ENCODE assay signal across 20 cellular contexts in the genomic region with DNA sequence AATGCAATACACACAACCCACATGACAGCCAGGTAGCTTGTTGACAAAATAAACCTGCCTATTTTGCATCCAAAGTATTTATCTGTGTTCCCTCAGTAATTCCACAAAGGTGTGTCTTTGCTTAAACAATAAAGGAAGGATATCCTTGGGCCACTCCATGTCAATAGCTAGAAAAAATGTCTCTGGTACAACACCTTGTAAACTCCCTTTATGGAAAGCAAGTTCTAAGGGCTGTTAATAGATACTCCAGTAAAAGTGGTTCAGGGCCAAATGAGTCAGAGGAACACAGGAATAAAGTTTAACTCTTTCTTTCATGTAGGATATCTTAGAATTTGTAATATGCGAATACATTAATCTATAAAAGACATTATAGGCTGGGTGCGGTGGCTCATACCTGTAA.
DNase-seq lines count a peak whose midpoint lies in the region; ATAC-seq, FAIRE-seq and TF ChIP-seq lines count a peak whose summit lies in the region.
"Had no signal": no experiment of that assay in that cellular context is flagged by ENCODE, and none has a peak within 500 bp of the region (broad histone marks: within the 10 kb centered on the region; RNA-seq: fewer than 3 reads in every experiment).

No MANE protein-coding gene starts in this region.

- H3K9ac ChIP-seq in SK-N-SH: no peak overlapping the region
- H3K9ac ChIP-seq in astrocyte (ENCODE audit: low read length): no peak overlapping the region

- H3K36me3 ChIP-seq in SK-N-SH (replicated peaks in 1 of 2; ENCODE audit: control insufficient read depth in 1 of 2, insufficient read depth in 2 of 2, low read length in 1 of 2) (no peaks in the 10 kb centered on the region), astrocyte (ENCODE audit: insufficient read depth, low read length) (no peaks in the 10 kb centered on the region), left lung (no peaks in the 10 kb centered on the region), osteoblast (ENCODE audit: insufficient read depth, low read length) (no peaks in the 10 kb centered on the region)
- H3K36me3 ChIP-seq: BE2C had no signal

- H3K4me3 ChIP-seq in SK-N-SH (ENCODE audit: low read depth in 2 of 2, low read length in 1 of 2) (no peak overlapping the region), astrocyte (ENCODE audit: insufficient read depth, low read depth, low read length) (no peak overlapping the region), left lung (no peak overlapping the region), osteoblast (ENCODE audit: insufficient read depth, low read length) (no peak overlapping the region)
- H3K4me3 ChIP-seq: GM12878 had no signal

- no peaks in the 10 kb centered on the region for H3K9me3 ChIP-seq in SK-N-SH
- H3K9me3 ChIP-seq in astrocyte (ENCODE audit: insufficient read depth, low read depth, low read length): no peaks in the 10 kb centered on the region
- no peaks in the 10 kb centered on the region for H3K9me3 ChIP-seq in left lung
- H3K9me3 ChIP-seq in osteoblast (ENCODE audit: low read depth, low read length): no peaks in the 10 kb centered on the region
- H3K9me3 ChIP-seq: BE2C had no signal

- H3K27ac Mint-ChIP-seq in astrocyte (ENCODE audit: unreplicated experiment): no peak overlapping the region
- H3K27ac Mint-ChIP-seq: CD4-positive, alpha-beta memory T cell had no signal

- no peak for FAIRE-seq in astrocyte (lab: Jason Lieb, UNC)
- FAIRE-seq: GM12878, GM18507 had no signal

- no peak overlapping the region for H2AFZ ChIP-seq in SK-N-SH (ENCODE audit: low read depth)
- H2AFZ ChIP-seq in astrocyte (ENCODE audit: low read depth, low read length): no peak overlapping the region
- no peak overlapping the region for H2AFZ ChIP-seq in osteoblast (ENCODE audit: low read length)

- no peak for TF ChIP-seq RAD21 in SK-N-SH (IDR thresholded peaks at IDR 0.05; ENCODE audit: low read length)

- no peaks in the 10 kb centered on the region for H3K9me2 ChIP-seq in SK-N-SH

- H3K4me1 ChIP-seq in SK-N-SH (ENCODE audit: control insufficient read depth in 1 of 2, insufficient read depth in 2 of 2, low read depth in 1 of 2, low read length in 1 of 2): no peaks in the 10 kb centered on the region; a peak in 1 of 4 replicates
- peaks cover 12% of the 10 kb centered on the region for H3K4me1 ChIP-seq in astrocyte (ENCODE audit: insufficient read depth, low read length)
- H3K4me1 ChIP-seq in left lung: no peaks in the 10 kb centered on the region
- H3K4me1 ChIP-seq in osteoblast (ENCODE audit: insufficient read depth, low read length): peaks cover 8% of the 10 kb centered on the region
- H3K4me1 ChIP-seq: BE2C had no signal

- peaks cover 21% of the 10 kb centered on the region for H3K4me1 Mint-ChIP-seq in astrocyte (ENCODE audit: low read depth, unreplicated experiment)
- H3K4me1 Mint-ChIP-seq: CD4-positive, alpha-beta memory T cell had no signal

- TF ChIP-seq EP300 in SK-N-SH (IDR thresholded peaks at IDR 0.05; ENCODE audit: borderline replicate concordance in 1 of 2, low read depth in 1 of 2, low read length in 1 of 2): no peak

- H3K27ac ChIP-seq in SK-N-SH (ENCODE audit: low read depth in 2 of 2, low read length in 1 of 2) (no peak overlapping the region), astrocyte (ENCODE audit: low read depth, low read length) (no peak overlapping the region), left lung (no peak overlapping the region), osteoblast (ENCODE audit: low read depth, low read length) (no peak overlapping the region)
- H3K27ac ChIP-seq: 22Rv1 had no signal

- no peak overlapping the region for H3K4me3 Mint-ChIP-seq in astrocyte (ENCODE audit: unreplicated experiment)
- H3K4me3 Mint-ChIP-seq: CD4-positive, alpha-beta memory T cell had no signal

- no peaks in the 10 kb centered on the region for H3K27me3 Mint-ChIP-seq in astrocyte (ENCODE audit: low read depth, unreplicated experiment)
- H3K27me3 Mint-ChIP-seq: CD4-positive, alpha-beta memory T cell had no signal

- TF ChIP-seq CTCF in SK-N-SH (IDR thresholded peaks at IDR 0.05) (no peak), astrocyte (IDR thresholded peaks at IDR 0.05; ENCODE audit: insufficient read depth, low read depth, low read length) (no peak), left lung (IDR thresholded peaks at IDR 0.05) (no peak), osteoblast (IDR thresholded peaks at IDR 0.05; ENCODE audit: extremely low read depth, low read depth, low read length) (no peak)

- POLR2A ChIA-PET in SK-N-SH (lab: Yijun Ruan, JAX): no interaction called here

- no peaks in the 10 kb centered on the region for H3K36me3 Mint-ChIP-seq in astrocyte (ENCODE audit: low read depth, unreplicated experiment)
- H3K36me3 Mint-ChIP-seq: CD4-positive, alpha-beta memory T cell had no signal

- ATAC-seq in SK-N-SH treated with all-trans-retinoic acid at 6 μM for 48 hours (no peak), left lung (peak; percentile 92), HG02981 (IDR thresholded peaks at IDR 0.05; ENCODE audit: unreplicated experiment) (no peak), GM18505 (IDR thresholded peaks at IDR 0.05; ENCODE audit: unreplicated experiment) (no peak), HG02973 (IDR thresholded peaks at IDR 0.05; ENCODE audit: unreplicated experiment) (no peak)

- intact Hi-C loops in left lung (cut with DNase I): no loop called here

- CTCF ChIA-PET in SK-N-SH (lab: Yijun Ruan, JAX): no interaction called here

- peak overlapping the region; percentile 23; the same call in 1 of the 2 replicates for H3K4me2 ChIP-seq in SK-N-SH
- peak overlapping the region; percentile 22 for H3K4me2 ChIP-seq in astrocyte (ENCODE audit: low read length)
- no peak overlapping the region for H3K4me2 ChIP-seq in osteoblast (ENCODE audit: insufficient read depth, low read length)

- H3K9me3 Mint-ChIP-seq in astrocyte (ENCODE audit: unreplicated experiment): no peaks in the 10 kb centered on the region

- no peak for TF ChIP-seq POLR2A in GM18505 (IDR thresholded peaks at IDR 0.05; ENCODE audit: borderline replicate concordance, extremely low read depth, insufficient read depth, insufficient read length)

- H3K27me3 ChIP-seq in SK-N-SH (ENCODE audit: insufficient read depth) (no peaks in the 10 kb centered on the region), astrocyte (ENCODE audit: insufficient read depth, low read length) (no peaks in the 10 kb centered on the region), left lung (no peaks in the 10 kb centered on the region), osteoblast (ENCODE audit: insufficient read depth, low read length) (no peaks in the 10 kb centered on the region)
- H3K27me3 ChIP-seq: BE2C had no signal

- no peaks in the 10 kb centered on the region for H3F3A ChIP-seq in SK-N-SH (replicated peaks; ENCODE audit: insufficient read depth)

- 59% methylated on average over 2 of the region's 2 CpGs for WGBS in SK-N-SH (ENCODE audit: low lambda C conversion rate)

- no peaks in the 10 kb centered on the region for H3K79me2 ChIP-seq in SK-N-SH (ENCODE audit: insufficient read depth)
- no peaks in the 10 kb centered on the region for H3K79me2 ChIP-seq in astrocyte (ENCODE audit: insufficient read depth, low read length)
- no peaks in the 10 kb centered on the region for H3K79me2 ChIP-seq in osteoblast (ENCODE audit: insufficient read depth, low read length)

- no peaks in the 10 kb centered on the region for H4K20me1 ChIP-seq in SK-N-SH (ENCODE audit: insufficient read depth)
- no peaks in the 10 kb centered on the region for H4K20me1 ChIP-seq in astrocyte (ENCODE audit: insufficient read depth, low read length)
- H4K20me1 ChIP-seq in osteoblast (ENCODE audit: insufficient read depth, low read length): no peaks in the 10 kb centered on the region

- DNase-seq in SK-N-SH (no peak), astrocyte (ENCODE audit: low read depth) (peak; percentile 31), left lung (no peak), osteoblast (ENCODE audit: insufficient read length, low spot score, missing footprints) (no peak)
- DNase-seq: BE2C; CD4-positive, alpha-beta memory T cell; DMS79; Karpas-422; NCI-H1417; NCI-H187 treated with DMSO at 0.1 percent for 48 hours; NCI-H345; NCI-H526 treated with DMSO at 0.1 percent for 48 hours; SIG-M5 had no signal

TF ChIP-seq in SK-N-SH, 30 proteins besides CTCF, POLR2A, EP300 and RAD21 (continues in another document):
- no peak for TF ChIP-seq FOXM1 (IDR thresholded peaks at IDR 0.05; ENCODE audit: low read depth)
- TF ChIP-seq, protein P1, sequence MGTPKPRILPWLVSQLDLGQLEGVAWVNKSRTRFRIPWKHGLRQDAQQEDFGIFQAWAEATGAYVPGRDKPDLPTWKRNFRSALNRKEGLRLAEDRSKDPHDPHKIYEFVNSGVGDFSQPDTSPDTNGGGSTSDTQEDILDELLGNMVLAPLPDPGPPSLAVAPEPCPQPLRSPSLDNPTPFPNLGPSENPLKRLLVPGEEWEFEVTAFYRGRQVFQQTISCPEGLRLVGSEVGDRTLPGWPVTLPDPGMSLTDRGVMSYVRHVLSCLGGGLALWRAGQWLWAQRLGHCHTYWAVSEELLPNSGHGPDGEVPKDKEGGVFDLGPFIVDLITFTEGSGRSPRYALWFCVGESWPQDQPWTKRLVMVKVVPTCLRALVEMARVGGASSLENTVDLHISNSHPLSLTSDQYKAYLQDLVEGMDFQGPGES (IDR thresholded peaks at IDR 0.05; ENCODE audit: low read depth, low read length): no peak
- no peak for TF ChIP-seq RFX5 (IDR thresholded peaks at IDR 0.05; ENCODE audit: low read length)
- TF ChIP-seq MEF2A (IDR thresholded peaks at IDR 0.05; ENCODE audit: borderline replicate concordance, low read depth): no peak
- TF ChIP-seq NFIC (IDR thresholded peaks at IDR 0.05; ENCODE audit: borderline replicate concordance): no peak
- TF ChIP-seq EZH2phosphoT487 (IDR thresholded peaks at IDR 0.05; ENCODE audit: borderline replicate concordance, low read depth): no peak
- TF ChIP-seq RCOR1 (IDR thresholded peaks at IDR 0.05; ENCODE audit: low read length): no peak

TF ChIP-seq in SK-N-SH treated with all-trans-retinoic acid at 6 μM for 48 hours, 23 proteins besides CTCF, POLR2A, EP300 and RAD21 (continues in another document):
- no peak for TF ChIP-seq CSDC2 (CRISPR knock-in tag; IDR thresholded peaks at IDR 0.05)
- TF ChIP-seq, protein P2, sequence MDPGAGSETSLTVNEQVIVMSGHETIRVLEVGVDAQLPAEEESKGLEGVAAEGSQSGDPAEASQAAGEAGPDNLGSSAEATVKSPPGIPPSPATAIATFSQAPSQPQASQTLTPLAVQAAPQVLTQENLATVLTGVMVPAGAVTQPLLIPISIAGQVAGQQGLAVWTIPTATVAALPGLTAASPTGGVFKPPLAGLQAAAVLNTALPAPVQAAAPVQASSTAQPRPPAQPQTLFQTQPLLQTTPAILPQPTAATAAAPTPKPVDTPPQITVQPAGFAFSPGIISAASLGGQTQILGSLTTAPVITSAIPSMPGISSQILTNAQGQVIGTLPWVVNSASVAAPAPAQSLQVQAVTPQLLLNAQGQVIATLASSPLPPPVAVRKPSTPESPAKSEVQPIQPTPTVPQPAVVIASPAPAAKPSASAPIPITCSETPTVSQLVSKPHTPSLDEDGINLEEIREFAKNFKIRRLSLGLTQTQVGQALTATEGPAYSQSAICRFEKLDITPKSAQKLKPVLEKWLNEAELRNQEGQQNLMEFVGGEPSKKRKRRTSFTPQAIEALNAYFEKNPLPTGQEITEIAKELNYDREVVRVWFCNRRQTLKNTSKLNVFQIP (CRISPR knock-in tag; IDR thresholded peaks at IDR 0.05; ENCODE audit: borderline replicate concordance, low read depth): no peak
- TF ChIP-seq OSR1 (CRISPR knock-in tag; IDR thresholded peaks at IDR 0.05): no peak
- TF ChIP-seq ZNF565 (CRISPR knock-in tag; conservative IDR thresholded peaks at IDR 0.05; ENCODE audit: low read depth): no peak
